Comparison of ENCODE assay signal across 24 cellular contexts in the genomic region with DNA sequence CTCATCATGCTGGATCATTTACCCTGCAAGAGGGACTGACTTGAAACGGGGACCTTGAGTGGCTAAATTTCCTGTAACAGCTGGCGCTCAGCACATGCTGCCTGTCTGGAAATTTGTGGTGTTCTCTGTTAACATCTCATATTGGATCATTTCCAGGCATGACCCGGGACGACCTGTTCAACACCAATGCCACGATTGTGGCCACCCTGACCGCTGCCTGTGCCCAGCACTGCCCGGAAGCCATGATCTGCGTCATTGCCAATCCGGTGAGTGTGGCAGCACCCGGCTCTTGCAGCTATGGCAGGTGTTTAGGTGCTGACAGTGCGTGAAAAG. TPM values are rescaled to one million over a fixed set of nuclear protein-coding genes. Genes with fewer than 3 reads are reported as not detected.
A peak's percentile ranks its signal among the peaks of the same experiment; 100 is the strongest.
DNase-seq lines count a peak whose midpoint lies in the region; ATAC-seq and TF ChIP-seq lines count a peak whose summit lies in the region.
"Had no signal": no experiment of that assay in that cellular context is flagged by ENCODE, and none has a peak within 500 bp of the region (broad histone marks: within the 10 kb centered on the region; RNA-seq: fewer than 3 reads in every experiment).

No MANE protein-coding gene starts in this region.

- TF ChIP-seq CTCF in body of pancreas (IDR thresholded peaks at IDR 0.05) (no peak), psoas muscle (IDR thresholded peaks at IDR 0.05) (no peak), osteocyte (IDR thresholded peaks at IDR 0.05) (no peak)

- peak in 1 of 3 donors; percentile 4 for TF ChIP-seq POLR2A in body of pancreas (IDR thresholded peaks at IDR 0.05)

- no peaks in the 10 kb centered on the region for H3K27me3 Mint-ChIP-seq in osteocyte (ENCODE audit: unreplicated experiment)
- H3K27me3 Mint-ChIP-seq: T-helper 17 cell had no signal

- H3K27ac Mint-ChIP-seq in osteocyte (ENCODE audit: unreplicated experiment), result no peak overlapping the region
- H3K27ac Mint-ChIP-seq: neural progenitor cell, T-helper 17 cell had no signal

- ATAC-seq in body of pancreas, result peak; percentile 81
- ATAC-seq in psoas muscle, result peak; percentile 79 to 85 (median 82)
- ATAC-seq: T-helper 17 cell had no signal

- no peak overlapping the region for H3K4me3 ChIP-seq in H7 (ENCODE audit: insufficient read depth, low read depth, low read length)
- H3K4me3 ChIP-seq in body of pancreas, result no peak overlapping the region
- no peak overlapping the region for H3K4me3 ChIP-seq in psoas muscle
- H3K4me3 ChIP-seq: BLaER1 treated with 17β-estradiol and CSF1 and Interleukin-3, amounts not matched to agents 10 nM and 100 nM; coronary artery; heart left ventricle; neural progenitor cell; upper lobe of left lung had no signal

- no peaks in the 10 kb centered on the region for H3K9me3 ChIP-seq in body of pancreas
- H3K9me3 ChIP-seq in psoas muscle, result no peaks in the 10 kb centered on the region
- H3K9me3 ChIP-seq: BLaER1 treated with 17β-estradiol and CSF1 and Interleukin-3, amounts not matched to agents 10 nM and 100 nM; heart left ventricle; SK-N-SH; upper lobe of left lung had no signal

- H3K36me3 ChIP-seq in H7 (replicated peaks; ENCODE audit: control insufficient read depth, insufficient read depth, low read length) (peaks cover 58% of the 10 kb centered on the region), body of pancreas (replicated peaks in 1 of 2; ENCODE audit: insufficient read depth in 1 of 2, low read depth in 2 of 2) (peaks cover 0 to 22% of the 10 kb centered on the region in 2 donors), psoas muscle (ENCODE audit: insufficient read depth in 1 of 2, low read depth in 1 of 2) (peaks cover 10 to 89% of the 10 kb centered on the region in 2 donors)
- H3K36me3 ChIP-seq: neural progenitor cell had no signal

- H3K27ac ChIP-seq in body of pancreas (peak overlapping the region; percentile 55 to 85 (median 75)), psoas muscle (peak overlapping the region; percentile 88)
- H3K27ac ChIP-seq: BLaER1 treated with 17β-estradiol and CSF1 and Interleukin-3, amounts not matched to agents 10 nM and 100 nM; coronary artery; neural progenitor cell; upper lobe of left lung had no signal

- no peak overlapping the region for H3K4me3 Mint-ChIP-seq in osteocyte (ENCODE audit: unreplicated experiment)
- H3K4me3 Mint-ChIP-seq: neural progenitor cell, T-helper 17 cell had no signal

- H3K4me1 ChIP-seq in body of pancreas (peaks cover 46% of the 10 kb centered on the region), psoas muscle (peaks cover 62% of the 10 kb centered on the region)

- H3K27me3 ChIP-seq in H7 (ENCODE audit: control insufficient read depth, insufficient read depth, low read length) (no peaks in the 10 kb centered on the region), body of pancreas (no peaks in the 10 kb centered on the region), psoas muscle (ENCODE audit: insufficient read depth in 3 of 3, low read length in 2 of 3) (no peaks in the 10 kb centered on the region)
- H3K27me3 ChIP-seq: BLaER1 treated with 17β-estradiol and CSF1 and Interleukin-3, amounts not matched to agents 10 nM and 100 nM; heart left ventricle; neural progenitor cell; upper lobe of left lung had no signal

- H3K36me3 Mint-ChIP-seq in osteocyte (ENCODE audit: unreplicated experiment), result peaks cover 36% of the 10 kb centered on the region

- intact Hi-C loops in body of pancreas (cut with DNase I) (no loop called here), psoas muscle (cut with DNase I) (no loop called here)

- 36 to 46% methylated on average over 7 to 11 of the region's 11 CpGs for WGBS in body of pancreas, 2 donors
- 24 to 49% (median 32%) methylated on average over 11 of the region's 11 CpGs for WGBS in psoas muscle, 3 donors

- no peaks in the 10 kb centered on the region for H3K9me3 Mint-ChIP-seq in osteocyte (ENCODE audit: unreplicated experiment)
- H3K9me3 Mint-ChIP-seq: neural progenitor cell had no signal

- DNase-seq in DMS79 (lab: John Stamatoyannopoulos, UW) (peak; percentile 49), H7 (peak; percentile 4), body of pancreas (peak; percentile 68 to 86 (median 77)), psoas muscle (peak; percentile 79 to 87), NCI-H510A treated with DMSO at 0.1 percent for 48 hours (lab: John Stamatoyannopoulos, UW) (no peak), osteocyte (ENCODE audit: extremely low spot score, unreplicated experiment) (no peak)
- DNase-seq in activated CD4-positive, alpha-beta T cell treated with anti-CD3 and anti-CD28 coated beads, Interleukin-2, amount 50 U/mL, for 1 hour, result no peak
- DNase-seq: activated CD4-positive, alpha-beta T cell treated with anti-CD3 and anti-CD28 coated beads for 1 hour; activated naive CD4-positive, alpha-beta T cell treated with Interleukin-2 at 50 U/mL for 16 hours; amygdala; COR-L47; GF-D8; KBM-7; NCI-H1105; NCI-H2029 treated with DMSO at 0.1 percent for 48 hours; NCI-H345; NCI-H774; SK-N-SH; T-helper 17 cell; upper lobe of left lung had no signal

- no peaks in the 10 kb centered on the region for H3K4me1 Mint-ChIP-seq in osteocyte (ENCODE audit: unreplicated experiment)

RNA-seq across cellular contexts. Expression of a gene that starts 9.9 kb away (rescaled TPM):
- total RNA-seq in H7 (2014; rRNA removed; shearing (Covaris generic)), result 206 and 246 TPM in 2 replicates
- 10 to 100 TPM; 56.6 to 67.2 TPM for total RNA-seq in body of pancreas
- total RNA-seq in psoas muscle, result 100 to 1,000 TPM; 483 to 621 (median 527) TPM
- 100 to 1,000 TPM; 385 to 453 (median 396) TPM for polyA plus RNA-seq in psoas muscle
- total RNA-seq in osteocyte, result 119 and 133 TPM in 2 replicates

RNA-seq across cellular contexts. Expression of a gene that starts 10.0 kb away (rescaled TPM):
- total RNA-seq in H7 (2014; rRNA removed; shearing (Covaris generic)), result 53.1 and 68.6 TPM in 2 replicates
- total RNA-seq in body of pancreas (10 to 100 TPM; 20.8 to 24.7 TPM), psoas muscle (10 to 100 TPM in 3 of 4 donors, 1 to 10 TPM in 1; 6.6 to 42.3 (median 14.1) TPM), osteocyte (29.7 and 32.5 TPM in 2 replicates)
- polyA plus RNA-seq in psoas muscle, result 10 to 100 TPM in 2 of 3 donors, 1 to 10 TPM in 1; 9.5 to 67.5 (median 39.9) TPM

Comparison
In these comparisons a context has a peak if more than half of its experiments do, and no peak if none do; other contexts are left out.
1. DNase-seq: peak in DMS79 (single experiment), H7 (single experiment), body of pancreas (4 of 4) and psoas muscle (2 of 2); none in NCI-H510A treated with DMSO at 0.1 percent for 48 hours (single experiment), activated CD4-positive, alpha-beta T cell treated with anti-CD3 and anti-CD28 coated beads, Interleukin-2, amount 50 U/mL, for 1 hour (single experiment) and osteocyte (single experiment).